ENCODE assay signal across 22 cellular contexts in genomic region chr3:14773281-14773680, GRCh38. TPM values are rescaled to one million over a fixed set of nuclear protein-coding genes. Genes with fewer than 3 reads are reported as not detected.
"Had no signal": no experiment of that assay in that cellular context is flagged by ENCODE, and none has a peak within 500 bp of the region (broad histone marks: within the 10 kb centered on the region; RNA-seq: fewer than 3 reads in every experiment).

No MANE protein-coding gene starts in this region.

- DNase-seq: cortex of kidney; effector memory CD8-positive, alpha-beta T cell; hypothalamus; kidney; mesenchymal stem cell; midbrain; naive thymus-derived CD4-positive, alpha-beta T cell; nucleus accumbens; stimulated activated CD4-positive, alpha-beta T cell treated with anti-CD3 and anti-CD28 coated beads, Interleukin-4, amount 100 ng/mL, for 4 hours; stimulated activated naive B cell treated with anti-CD40 and anti-IgM and Interleukin-4, amounts not matched to agents 10 μg/mL and 1 μg/mL and 100 μg/mL, for 72 hours had no signal

- H3K27me3 ChIP-seq: neural progenitor cell, right atrium auricular region, sigmoid colon, tibial nerve, upper lobe of left lung had no signal

- H3K27ac ChIP-seq: neural progenitor cell, prostate gland, right atrium auricular region, sigmoid colon, thoracic aorta, tibial nerve, upper lobe of left lung had no signal

- H3K36me3 ChIP-seq: neural progenitor cell, prostate gland, right atrium auricular region, sigmoid colon, thoracic aorta, tibial nerve, upper lobe of left lung had no signal

- H2AFZ ChIP-seq: neural progenitor cell had no signal

- H3K4me2 ChIP-seq: neural progenitor cell had no signal

- H3K9ac ChIP-seq: neural progenitor cell had no signal

- H3K4me3 ChIP-seq: neural progenitor cell, prostate gland, right atrium auricular region, sigmoid colon, thoracic aorta, tibial nerve, upper lobe of left lung had no signal

- H3K4me1 ChIP-seq: neural progenitor cell, prostate gland, right atrium auricular region, sigmoid colon, tibial nerve, upper lobe of left lung had no signal

- H3K9me3 ChIP-seq: prostate gland, sigmoid colon, tibial nerve had no signal

- ATAC-seq: effector memory CD8-positive, alpha-beta T cell; left lobe of liver; naive thymus-derived CD4-positive, alpha-beta T cell had no signal

- FAIRE-seq: endometrium, frontal cortex, kidney, urothelium cell line had no signal

RNA-seq across cellular contexts. Expression of gene FGD5, which starts 45.5 kb away (rescaled TPM):
- total RNA-seq: osteocyte had no signal
- polyA plus RNA-seq: naive thymus-derived CD4-positive, alpha-beta T cell had no signal
